Comparison of ENCODE assay signal across 20 cellular contexts in genomic region chr15:49121901-49122300, GRCh38. TPM values are rescaled to one million over a fixed set of nuclear protein-coding genes. Genes with fewer than 3 reads are reported as not detected.
A peak's percentile ranks its signal among the peaks of the same experiment; 100 is the strongest.
DNase-seq lines count a peak whose midpoint lies in the region; ATAC-seq and TF ChIP-seq lines count a peak whose summit lies in the region.
"Had no signal": no experiment of that assay in that cellular context is flagged by ENCODE, and none has a peak within 500 bp of the region (broad histone marks: within the 10 kb centered on the region; RNA-seq: fewer than 3 reads in every experiment).

No MANE protein-coding gene starts in this region.

- TF ChIP-seq CTCF in left ventricle myocardium inferior (IDR thresholded peaks at IDR 0.05; ENCODE audit: borderline replicate concordance) (no peak), right atrium auricular region (IDR thresholded peaks at IDR 0.05) (no peak), left lung (IDR thresholded peaks at IDR 0.05) (no peak)

- H3K4me3 Mint-ChIP-seq in activated CD4-positive, alpha-beta T cell treated with anti-CD3 and anti-CD28 coated beads for 36 hours, result no peak overlapping the region
- H3K4me3 Mint-ChIP-seq: CD14-positive monocyte; CD4-positive, alpha-beta T cell; CD8-positive, alpha-beta memory T cell had no signal

- H3K9me3 Mint-ChIP-seq in activated CD4-positive, alpha-beta T cell treated with anti-CD3 and anti-CD28 coated beads for 36 hours (ENCODE audit: low read depth), result no peaks in the 10 kb centered on the region
- H3K9me3 Mint-ChIP-seq: CD14-positive monocyte; CD4-positive, alpha-beta T cell; CD8-positive, alpha-beta memory T cell had no signal

- no peaks in the 10 kb centered on the region for H3K4me1 Mint-ChIP-seq in activated CD4-positive, alpha-beta T cell treated with anti-CD3 and anti-CD28 coated beads for 36 hours
- H3K4me1 Mint-ChIP-seq: CD14-positive monocyte; CD8-positive, alpha-beta memory T cell had no signal

- H3K36me3 Mint-ChIP-seq in activated CD4-positive, alpha-beta T cell treated with anti-CD3 and anti-CD28 coated beads for 36 hours (ENCODE audit: low read depth), result peaks cover 17% of the 10 kb centered on the region

- CTCF ChIA-PET in activated CD4-positive, alpha-beta T cell treated with anti-CD3 and anti-CD28 coated beads for 36 hours (lab: Charles Lee), result interaction anchor here (1.0 to 2.9 kb wide), 3 partner anchors 9 to 301 kb away, joined by 3 to 11 read pairs (median 4); no protein-coding TSS in a partner anchor

- intact Hi-C loops in activated CD4-positive, alpha-beta T cell treated with anti-CD3 and anti-CD28 coated beads for 36 hours (cut with DNase I, micrococcal nuclease), result no loop called here
- intact Hi-C loops in left ventricle myocardium inferior (cut with micrococcal nuclease), result no loop called here
- intact Hi-C loops in left lung (cut with DNase I), result no loop called here

- H3K27ac ChIP-seq in left ventricle myocardium inferior (replicated peaks), result peak overlapping the region; percentile 20
- no peak overlapping the region for H3K27ac ChIP-seq in right atrium auricular region
- H3K27ac ChIP-seq in left lung, result no peak overlapping the region
- H3K27ac ChIP-seq: 22Rv1; BLaER1 treated with 17β-estradiol and CSF1 and Interleukin-3, amounts not matched to agents 10 nM and 100 nM; GM23248 had no signal

- H3K9me3 ChIP-seq in left ventricle myocardium inferior (replicated peaks), result no peaks in the 10 kb centered on the region
- H3K9me3 ChIP-seq in right atrium auricular region, result no peaks in the 10 kb centered on the region
- H3K9me3 ChIP-seq in left lung, result no peaks in the 10 kb centered on the region
- H3K9me3 ChIP-seq: BE2C; BLaER1 treated with 17β-estradiol and CSF1 and Interleukin-3, amounts not matched to agents 10 nM and 100 nM had no signal

- H3K4me1 ChIP-seq in left ventricle myocardium inferior (peaks cover 12% of the 10 kb centered on the region), right atrium auricular region (no peaks in the 10 kb centered on the region), left lung (no peaks in the 10 kb centered on the region)
- H3K4me1 ChIP-seq: BE2C; BLaER1 treated with 17β-estradiol and CSF1 and Interleukin-3, amounts not matched to agents 10 nM and 100 nM had no signal

- H3K27me3 Mint-ChIP-seq in activated CD4-positive, alpha-beta T cell treated with anti-CD3 and anti-CD28 coated beads for 36 hours, result no peaks in the 10 kb centered on the region
- H3K27me3 Mint-ChIP-seq: CD4-positive, alpha-beta T cell; CD8-positive, alpha-beta memory T cell had no signal

- DNase-seq in activated CD4-positive, alpha-beta T cell treated with anti-CD3 and anti-CD28 coated beads for 36 hours, result no peak
- no peak for DNase-seq in activated CD4-positive, alpha-beta T cell treated with anti-CD3 and anti-CD28 coated beads for 48 hours
- DNase-seq in left ventricle myocardium inferior (no peak), right atrium auricular region (ENCODE audit: low spot score) (no peak), left lung (no peak), NCI-H748 (lab: John Stamatoyannopoulos, UW; ENCODE audit: unreplicated experiment) (no peak)
- DNase-seq: BE2C; CD4-positive, alpha-beta T cell; CD8-positive, alpha-beta memory T cell; DMS 273 treated with DMSO at 0.1 percent for 48 hours; DMS79; EL; GDM1; GM23248; H7; HCEC 1CT had no signal

- ATAC-seq in activated CD4-positive, alpha-beta T cell treated with anti-CD3 and anti-CD28 coated beads for 36 hours, result no peak
- peak; percentile 25 for ATAC-seq in left lung
- ATAC-seq: GM12878 had no signal

- H3K4me3 ChIP-seq in left ventricle myocardium inferior, result no peak overlapping the region
- H3K4me3 ChIP-seq in right atrium auricular region, result no peak overlapping the region
- H3K4me3 ChIP-seq in left lung, result no peak overlapping the region
- H3K4me3 ChIP-seq: BLaER1 treated with 17β-estradiol and CSF1 and Interleukin-3, amounts not matched to agents 10 nM and 100 nM; GM12878; GM23248 had no signal

- H3K27me3 ChIP-seq in left ventricle myocardium inferior (ENCODE audit: low read depth) (no peaks in the 10 kb centered on the region), right atrium auricular region (no peaks in the 10 kb centered on the region), left lung (no peaks in the 10 kb centered on the region)
- H3K27me3 ChIP-seq: BE2C; BLaER1 treated with 17β-estradiol and CSF1 and Interleukin-3, amounts not matched to agents 10 nM and 100 nM had no signal

- peak overlapping the region; percentile 25 for H3K27ac Mint-ChIP-seq in activated CD4-positive, alpha-beta T cell treated with anti-CD3 and anti-CD28 coated beads for 36 hours
- H3K27ac Mint-ChIP-seq: CD4-positive, alpha-beta T cell; CD8-positive, alpha-beta memory T cell had no signal

- peaks cover 19% of the 10 kb centered on the region for H3K36me3 ChIP-seq in left ventricle myocardium inferior
- peaks cover 1% of the 10 kb centered on the region for H3K36me3 ChIP-seq in right atrium auricular region
- peaks cover 0 to 29% of the 10 kb centered on the region in 2 donors for H3K36me3 ChIP-seq in left lung

- POLR2A ChIA-PET in activated CD4-positive, alpha-beta T cell treated with anti-CD3 and anti-CD28 coated beads for 36 hours (lab: Charles Lee), result interaction anchor here (0.6 kb wide), 1 partner anchor 21 kb away, joined by 3 read pairs; no protein-coding TSS in a partner anchor

RNA-seq across cellular contexts. Expression of gene COPS2, which starts 33.5 kb away (rescaled TPM):
- 10 to 100 TPM; 82.6 to 95.9 TPM for total RNA-seq in activated CD4-positive, alpha-beta T cell treated with anti-CD3 and anti-CD28 coated beads for 36 hours
- total RNA-seq in left ventricle myocardium inferior, result 79.5 TPM
- 10 to 100 TPM; 34.4 to 38.2 TPM for total RNA-seq in right atrium auricular region
- total RNA-seq in left lung, result 10 to 100 TPM; 59.9 to 62.6 TPM

RNA-seq across cellular contexts. Expression of gene GALK2, which starts 48.1 kb away (rescaled TPM):
- total RNA-seq in activated CD4-positive, alpha-beta T cell treated with anti-CD3 and anti-CD28 coated beads for 36 hours, result 10 to 100 TPM; 19.9 to 27.1 TPM
- total RNA-seq in left ventricle myocardium inferior, result 39.3 TPM
- total RNA-seq in right atrium auricular region, result 10 to 100 TPM; 24.5 to 26.0 TPM
- total RNA-seq in left lung, result 10 to 100 TPM; 36.3 to 43.1 TPM
